In genomic region chr20:37550101-37550920, GRCh38 we compare ENCODE assay signal across 3 cellular contexts. TPM values are rescaled to one million over a fixed set of nuclear protein-coding genes. Genes with fewer than 3 reads are reported as not detected.
"Had no signal": no experiment of that assay in that cellular context is flagged by ENCODE, and none has a peak within 500 bp of the region (broad histone marks: within the 10 kb centered on the region; RNA-seq: fewer than 3 reads in every experiment).

No MANE protein-coding gene starts in this region.

RNA-seq across cellular contexts. Expression of gene NNAT, which starts 29.3 kb away (rescaled TPM):
- total RNA-seq: bronchial epithelial cell, cardiac septum, T-helper 17 cell had no signal
